In genomic region chr17:8583954-8584353, GRCh38 we compare ENCODE assay signal across 21 cellular contexts. TPM values are rescaled to one million over a fixed set of nuclear protein-coding genes. Genes with fewer than 3 reads are reported as not detected.
DNase-seq lines count a peak whose midpoint lies in the region; ATAC-seq, FAIRE-seq and TF ChIP-seq lines count a peak whose summit lies in the region.
"Had no signal": no experiment of that assay in that cellular context is flagged by ENCODE, and none has a peak within 500 bp of the region (broad histone marks: within the 10 kb centered on the region; RNA-seq: fewer than 3 reads in every experiment).

No MANE protein-coding gene starts in this region.

- no peaks in the 10 kb centered on the region; a peak in 1 of 5 replicates for H3K9me3 Mint-ChIP-seq in H9
- H3K9me3 Mint-ChIP-seq: CD4-positive, alpha-beta memory T cell; HFFc6 had no signal

- no peak for ATAC-seq in K562
- ATAC-seq in HG02973 (IDR thresholded peaks at IDR 0.05; ENCODE audit: unreplicated experiment) = no peak
- no peak for ATAC-seq in mucosa of descending colon
- ATAC-seq: A549 had no signal

- H3K27me3 ChIP-seq in H9 (ENCODE audit: insufficient read depth, low read length) (no peaks in the 10 kb centered on the region), K562 (ENCODE audit: control insufficient read depth in 2 of 2, insufficient read depth in 2 of 2, low read length in 2 of 2) (no peaks in the 10 kb centered on the region), mesendoderm (ENCODE audit: insufficient read depth, low read length, poor library complexity) (no peaks in the 10 kb centered on the region), tibial artery (no peaks in the 10 kb centered on the region)
- H3K27me3 ChIP-seq: BLaER1 had no signal

- FAIRE-seq in K562 (lab: Jason Lieb, UNC) = no peak
- FAIRE-seq: A549, G401.6, GM12891, GM19239, HTR-8/SVneo had no signal

- H2AK5ac ChIP-seq in H9 (ENCODE audit: insufficient read length, low read length) = no peak overlapping the region
- no peak overlapping the region for H2AK5ac ChIP-seq in mesendoderm (ENCODE audit: low read length)

- no peak overlapping the region for H3K56ac ChIP-seq in H9 (ENCODE audit: insufficient read length, low read depth, low read length)
- H3K56ac ChIP-seq in mesendoderm (ENCODE audit: low read length) = no peak overlapping the region

- H2AFZ ChIP-seq in H9 (ENCODE audit: low read length) (no peak overlapping the region), K562 (ENCODE audit: low read depth, low read length) (no peak overlapping the region)

- H3K18ac ChIP-seq in H9 (ENCODE audit: insufficient read length, low read depth, low read length) (no peak overlapping the region), mesendoderm (ENCODE audit: low read length) (no peak overlapping the region)

- no peak overlapping the region for H3K14ac ChIP-seq in H9 (ENCODE audit: insufficient read depth, low read length)

- H2BK120ac ChIP-seq in H9 (ENCODE audit: low read depth, low read length, poor library complexity, severe bottlenecking) (no peak overlapping the region), mesendoderm (ENCODE audit: low read depth, low read length) (no peak overlapping the region)

- H3K79me1 ChIP-seq in H9 (ENCODE audit: insufficient read depth, low read depth, low read length, poor library complexity, severe bottlenecking) = peaks cover 5% of the 10 kb centered on the region
- H3K79me1 ChIP-seq in mesendoderm (ENCODE audit: low read length) = peaks cover 18% of the 10 kb centered on the region

- H3T11ph ChIP-seq in H9 (ENCODE audit: low read length) = no peak overlapping the region

- H2BK20ac ChIP-seq in H9 (ENCODE audit: low read depth, low read length, poor library complexity, severe bottlenecking) = no peak overlapping the region

- intact Hi-C loops in K562 (cut with micrococcal nuclease) = no loop called here
- intact Hi-C loops in tibial artery (cut with DNase I; ENCODE audit: low total_unique reads) = no loop called here
- intact Hi-C loops in mucosa of descending colon (cut with DNase I, micrococcal nuclease) = no loop called here

- H4K8ac ChIP-seq in H9 (replicated peaks; ENCODE audit: insufficient read length, low read depth, low read length) (no peak overlapping the region), mesendoderm (ENCODE audit: low read depth, low read length) (no peak overlapping the region)

- TF ChIP-seq CTCF in H9 (conservative IDR thresholded peaks at IDR 0.05) (no peak), K562 (IDR thresholded peaks at IDR 0.05 in 2 of 3, conservative IDR thresholded peaks at IDR 0.05 in 1 of 3; ENCODE audit: insufficient read depth in 2 of 3, low read depth in 1 of 3, low read length in 3 of 3) (no peak), tibial artery (IDR thresholded peaks at IDR 0.05) (no peak), mucosa of descending colon (IDR thresholded peaks at IDR 0.05) (no peak)

- H4K91ac ChIP-seq in H9 (ENCODE audit: insufficient read length, low read depth, low read length) = no peak overlapping the region

- no TSS peak for BruUV-seq in K562 (replicated peaks; lab: Mats Ljungman, UMichigan)

- H3K9me1 ChIP-seq in K562 (ENCODE audit: control insufficient read depth, insufficient read depth, low read length) = no peaks in the 10 kb centered on the region

- POLR2A ChIA-PET in K562 (lab: Yijun Ruan, JAX) = interaction anchor here (1.7 kb wide), 1 partner anchor 126 kb away, joined by 3 read pairs; no protein-coding TSS in a partner anchor

- in situ Hi-C loops in K562 (cut with MboI) = no loop called here

- H4K5ac ChIP-seq in H9 (ENCODE audit: insufficient read length, low read depth, low read length) = no peak overlapping the region
- no peak overlapping the region for H4K5ac ChIP-seq in mesendoderm (ENCODE audit: low read length)

- H3K4ac ChIP-seq in H9 (ENCODE audit: low read depth, low read length) (no peak overlapping the region), mesendoderm (ENCODE audit: low read depth, low read length) (no peak overlapping the region)

- H3K23ac ChIP-seq in H9 (ENCODE audit: insufficient read length, low read depth, low read length) = no peak overlapping the region
- H3K23ac ChIP-seq in mesendoderm (ENCODE audit: low read length) = no peak overlapping the region

- no peaks in the 10 kb centered on the region for H3K23me2 ChIP-seq in H9 (ENCODE audit: insufficient read length, low read depth, low read length, poor library complexity, severe bottlenecking)

- H3K4me1 ChIP-seq in H9 (ENCODE audit: insufficient read depth, low read length) (no peaks in the 10 kb centered on the region), K562 (replicated peaks in 1 of 2; ENCODE audit: control insufficient read depth in 2 of 2, insufficient read depth in 2 of 2, low read length in 2 of 2) (no peaks in the 10 kb centered on the region; a peak in 1 of 5 replicates), mesendoderm (ENCODE audit: control insufficient read depth, low read depth, low read length) (no peaks in the 10 kb centered on the region), tibial artery (peaks cover 0 to 85% (median 30%) of the 10 kb centered on the region in 4 donors), mucosa of descending colon (ENCODE audit: low read depth) (no peaks in the 10 kb centered on the region)
- H3K4me1 ChIP-seq: A549 had no signal

- TF ChIP-seq RAD21 in K562 (CRISPR knock-in tag; conservative IDR thresholded peaks at IDR 0.05 in 1 of 2, IDR thresholded peaks at IDR 0.05 in 1 of 2) = no peak

- H2BK5ac ChIP-seq in H9 (ENCODE audit: insufficient read length, low read length) (no peak overlapping the region), mesendoderm (ENCODE audit: low read length) (no peak overlapping the region)

- peaks cover 1% of the 10 kb centered on the region; the same call in 1 of the 2 replicates for H3K79me2 ChIP-seq in H9 (ENCODE audit: insufficient read depth, low read length)
- peaks cover 3% of the 10 kb centered on the region; the same call in 1 of the 3 replicates for H3K79me2 ChIP-seq in K562 (ENCODE audit: control insufficient read depth, insufficient read depth, low read length)
- H3K79me2 ChIP-seq in mesendoderm (ENCODE audit: control insufficient read depth, insufficient read depth, low read length) = peaks cover 5% of the 10 kb centered on the region

- TF ChIP-seq POLR2A in K562 (conservative IDR thresholded peaks at IDR 0.05) = no peak

- H3K27ac ChIP-seq in H9 (ENCODE audit: insufficient read length, low read depth, low read length) = no peak overlapping the region
- H3K27ac ChIP-seq in K562 (ENCODE audit: extremely low read depth, low read depth, low read length) = no peak overlapping the region
- H3K27ac ChIP-seq in mesendoderm (ENCODE audit: low read depth, low read length) = peak overlapping the region; percentile 55
- peak overlapping the region; percentile 65 to 71 for H3K27ac ChIP-seq in tibial artery
- H3K27ac ChIP-seq: 22Rv1, A549, BLaER1 had no signal

- peaks cover 10 to 17% of the 10 kb centered on the region in 2 experiments for H3K4me1 Mint-ChIP-seq in H9
- H3K4me1 Mint-ChIP-seq: CD14-positive monocyte; CD4-positive, alpha-beta memory T cell had no signal

- H3K36me3 ChIP-seq in K562 (ENCODE audit: control insufficient read depth, insufficient read depth, low read length) = peaks cover 26% of the 10 kb centered on the region
- H3K36me3 ChIP-seq in mesendoderm (ENCODE audit: control insufficient read depth, insufficient read depth, low read length) = peaks cover 1% of the 10 kb centered on the region
- no peaks in the 10 kb centered on the region for H3K36me3 ChIP-seq in tibial artery
- H3K36me3 ChIP-seq in mucosa of descending colon (ENCODE audit: low read depth) = no peaks in the 10 kb centered on the region

- H3K27ac Mint-ChIP-seq in H9 = peak overlapping the region in 2 of 3 experiments; percentile 10 to 83; a peak in 4 of 7 replicates
- H3K27ac Mint-ChIP-seq: CD14-positive monocyte; CD4-positive, alpha-beta memory T cell; HFFc6 had no signal

- no CpG with 5 or more reads among the region's 2 CpGs for WGBS in H9 (ENCODE audit: extremely low coverage, insufficient read length, low lambda C conversion rate)
- WGBS in K562 (ENCODE audit: insufficient coverage, low coverage, missing lambda C conversion rate) = 56% methylated on average over 2 of the region's 2 CpGs
- no CpG with 5 or more reads among the region's 2 CpGs for WGBS in mesendoderm (ENCODE audit: extremely low coverage, insufficient coverage, low lambda C conversion rate)

- H4K20me1 ChIP-seq in H9 (ENCODE audit: control insufficient read depth, insufficient read depth, insufficient read length) (no peaks in the 10 kb centered on the region), K562 (replicated peaks; ENCODE audit: control insufficient read depth, insufficient read depth, low read length) (no peaks in the 10 kb centered on the region)
- H4K20me1 ChIP-seq: BLaER1 had no signal

- H3K9ac ChIP-seq in H9 (ENCODE audit: extremely low read depth, insufficient read length, low read length) (no peak overlapping the region), K562 (ENCODE audit: insufficient read depth in 1 of 2, low read depth in 2 of 2, low read length in 2 of 2) (no peak overlapping the region), mesendoderm (ENCODE audit: low read length) (no peak overlapping the region)
- H3K9ac ChIP-seq: BLaER1 had no signal

- no peak for TF ChIP-seq EP300 in K562 (IDR thresholded peaks at IDR 0.05; ENCODE audit: low read length)

- no peak overlapping the region for H3K4me3 Mint-ChIP-seq in H9
- H3K4me3 Mint-ChIP-seq: CD14-positive monocyte; CD4-positive, alpha-beta memory T cell; HFFc6 had no signal

- CTCF ChIA-PET in K562 (lab: Yijun Ruan, JAX; ENCODE audit: low intra/inter-chr PET ratio) = no interaction called here

- H2BK12ac ChIP-seq in H9 (ENCODE audit: insufficient read length, low read depth, low read length) = no peak overlapping the region

- H3K4me3 ChIP-seq in K562 (no peak overlapping the region), mesendoderm (ENCODE audit: low read length) (no peak overlapping the region), tibial artery (no peak overlapping the region), mucosa of descending colon (no peak overlapping the region)
- H3K4me3 ChIP-seq: A549, BLaER1 had no signal

- no peaks in the 10 kb centered on the region for H3K27me3 Mint-ChIP-seq in H9 (ENCODE audit: low read depth)

- H2BK15ac ChIP-seq in H9 (ENCODE audit: low read depth, low read length) (no peak overlapping the region), mesendoderm (replicated peaks; ENCODE audit: low read depth) (no peak overlapping the region)

- H3K4me2 ChIP-seq in H9 (ENCODE audit: insufficient read depth, insufficient read length, low read length) (no peak overlapping the region), K562 (ENCODE audit: insufficient read depth, low read length) (no peak overlapping the region), mesendoderm (ENCODE audit: low read length) (no peak overlapping the region)
- H3K4me2 ChIP-seq: A549, BLaER1 had no signal

- DNase-seq in H9 (no peak), K562 (ENCODE audit: extremely low read depth in 1 of 4, low spot score in 3 of 4) (no peak), mesendoderm (peak; percentile 81), tibial artery (no peak), hippocampal formation (lab: John Stamatoyannopoulos, UW) (no peak), mucosa of descending colon (no peak)
- DNase-seq: CD4-positive, alpha-beta memory T cell; DMS53; HCEC 1CT; HFFc6; IMR-90; KBM-7 had no signal

- no peaks in the 10 kb centered on the region for H3K9me3 ChIP-seq in H9 (ENCODE audit: control insufficient read depth, low read depth, low read length)
- H3K9me3 ChIP-seq in K562 (replicated peaks; ENCODE audit: control insufficient read depth, insufficient read depth, low read depth, low read length) = no peaks in the 10 kb centered on the region
- H3K9me3 ChIP-seq in tibial artery = no peaks in the 10 kb centered on the region
- no peaks in the 10 kb centered on the region for H3K9me3 ChIP-seq in mucosa of descending colon
- H3K9me3 ChIP-seq: A549 had no signal

- peaks cover 16 to 43% (median 33%) of the 10 kb centered on the region in 3 experiments; a peak in 6 of 7 replicates for H3K36me3 Mint-ChIP-seq in H9 (ENCODE audit: insufficient read depth in 1 of 3, low read depth in 3 of 3)
- H3K36me3 Mint-ChIP-seq: CD14-positive monocyte; CD4-positive, alpha-beta memory T cell had no signal

RNA-seq across cellular contexts. Expression of gene MYH10, which starts 46.6 kb away (rescaled TPM):
- total RNA-seq in H9 (2021) = 251 and 256 TPM in 2 replicates
- total RNA-seq in K562 (2011; cell fraction: chromatin; rRNA removed; ENCODE audit: low replicate concordance) = 67.4 and 250 TPM in 2 replicates
- total RNA-seq in K562 (2011; cell fraction: nucleolus; rRNA removed) = 31.9 and 47.6 TPM in 2 replicates
- total RNA-seq in K562 (2011; cell fraction: nucleoplasm; rRNA removed) = 49.3 and 53.9 TPM in 2 replicates
- total RNA-seq in K562 (2014; rRNA removed) = 83.7 and 92.6 TPM in 2 replicates
- 41.3 and 48.4 TPM in 2 replicates for total RNA-seq in K562 (2014; rRNA removed; fragmentation: Illumina TruSeq; extraction: Trizol)
- total RNA-seq in K562 (2015; rRNA removed; fragmentation: Illumina TruSeq; extraction: Trizol) = 38.5 and 39.7 TPM in 2 replicates
- 90.1 and 95.3 TPM in 2 replicates for total RNA-seq in K562 (2021)
- 34.6 and 38.8 TPM in 2 replicates for polyA plus RNA-seq in K562 (2011; rRNA removed)
- polyA plus RNA-seq in K562 (2011; cell fraction: cytosol; rRNA removed) = 27.1 and 27.6 TPM in 2 replicates
- polyA plus RNA-seq in K562 (2011; cell fraction: nucleus; rRNA removed) = 41.9 and 53.7 TPM in 2 replicates
- polyA plus RNA-seq in K562 (2012) = 35.6 and 48.6 TPM in 2 replicates
- polyA plus RNA-seq in K562 (2014; fragmentation: Illumina TruSeq; extraction: Trizol) = 59.0 and 68.9 TPM in 2 replicates
- polyA plus RNA-seq in K562 (2014; fragmentation: Nextera tagmentation; extraction: Ambion mirVana) = 10 to 100 TPM; 16.3 to 26.1 TPM
- polyA plus RNA-seq in K562 (2014; rRNA removed) = 38.7 and 39.3 TPM in 2 replicates
- polyA minus RNA-seq in K562 (2011; rRNA and poly(A)+ RNA removed) = 95.5 and 107 TPM in 2 replicates
- 77.2 and 89.1 TPM in 2 replicates for polyA minus RNA-seq in K562 (2011; cell fraction: cytosol; rRNA and poly(A)+ RNA removed)
- polyA minus RNA-seq in K562 (2011; cell fraction: nucleus; rRNA and poly(A)+ RNA removed) = 28.9 and 59.1 TPM in 2 replicates
- polyA plus RNA-seq in mesendoderm (2013, experiment 1 of 2) = 90.4 TPM
- polyA plus RNA-seq in mesendoderm (2013, experiment 2 of 2) = 88.2 TPM
- total RNA-seq in mucosa of descending colon = 10 to 100 TPM in 2 of 3 donors, 1 to 10 TPM in 1; 4.3 to 23.8 (median 10.1) TPM

Comparison
In these comparisons a context has a peak if more than half of its experiments do, and no peak if none do; other contexts are left out.
1. H3K27ac ChIP-seq: peak in mesendoderm (single experiment) and tibial artery (2 of 2); none in H9 (single experiment) and K562 (single experiment).